ENCODE assay signal across 22 cellular contexts in the genomic region with DNA sequence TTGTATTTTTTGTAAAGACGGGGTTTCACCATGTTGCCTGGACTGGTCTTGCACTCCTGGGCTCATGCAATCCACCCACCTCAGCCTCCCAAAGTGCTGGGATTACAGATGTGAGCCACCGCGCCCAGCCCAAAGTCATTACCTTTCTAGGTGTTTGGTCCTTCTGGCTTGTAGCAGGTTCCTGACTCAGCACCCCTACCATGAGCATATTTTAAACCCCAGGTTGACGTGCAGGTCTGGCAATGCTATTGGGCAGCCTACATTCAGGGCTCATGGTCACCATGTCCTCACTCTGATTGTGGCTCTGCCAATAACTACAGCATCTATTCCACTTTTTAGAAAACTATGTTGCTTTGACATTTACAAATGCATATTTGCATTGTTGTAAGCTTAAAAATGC.
"Had no signal": no experiment of that assay in that cellular context is flagged by ENCODE, and none has a peak within 500 bp of the region (broad histone marks: within the 10 kb centered on the region; RNA-seq: fewer than 3 reads in every experiment).

No MANE protein-coding gene starts in this region.

- DNase-seq: cerebellar nuclear complex; colonic mucosa; dermis blood vessel endothelial cell; endodermal cell; gastrocnemius medialis; kidney; left cardiac atrium; natural killer cell; occipital lobe; pancreas; right lobe of liver; spleen; stimulated activated CD4-positive, alpha-beta T cell treated with anti-CD3 and anti-CD28 coated beads, Interleukin-15, amount 100 ng/mL, for 24 hours; stimulated activated CD4-positive, alpha-beta T cell treated with anti-CD3 and anti-CD28 coated beads, Interleukin-1b, Interleukin-23, amount 100 ng/mL, for 48 hours; stimulated activated CD4-positive, alpha-beta T cell treated with anti-CD3 and anti-CD28 coated beads, Interleukin-4, amount 100 ng/mL, for 24 hours; stimulated activated naive CD8-positive, alpha-beta T cell treated with anti-CD3 and anti-CD28 coated beads, Interleukin-15, amount 100 ng/mL, for 72 hours; transverse colon had no signal

- H3K9me3 Mint-ChIP-seq: endodermal cell; natural killer cell; neural progenitor cell; stimulated activated memory B cell treated with anti-CD40 and anti-IgM and Interleukin-4, amounts not matched to agents 10 μg/mL and 1 μg/mL and 100 μg/mL, for 72 hours; stimulated activated naive CD8-positive, alpha-beta T cell treated with anti-CD3 and anti-CD28 coated beads, Interleukin-15, amount 100 ng/mL, for 72 hours had no signal

- H2AFZ ChIP-seq: neural progenitor cell had no signal

- H3K4me3 ChIP-seq: colonic mucosa, esophagus muscularis mucosa, gastrocnemius medialis, neural progenitor cell, pancreas, right lobe of liver, spleen, testis, transverse colon had no signal

- H3K36me3 ChIP-seq: colonic mucosa, esophagus muscularis mucosa, gastrocnemius medialis, neural progenitor cell, pancreas, right lobe of liver, spleen, transverse colon had no signal

- H3K4me2 ChIP-seq: neural progenitor cell had no signal

- H3K9ac ChIP-seq: neural progenitor cell had no signal

- H3K27ac ChIP-seq: colonic mucosa, esophagus muscularis mucosa, gastrocnemius medialis, neural progenitor cell, right lobe of liver had no signal

- H3K27ac Mint-ChIP-seq: endodermal cell; natural killer cell; neural progenitor cell; progenitor cell of endocrine pancreas; stimulated activated memory B cell treated with anti-CD40 and anti-IgM and Interleukin-4, amounts not matched to agents 10 μg/mL and 1 μg/mL and 100 μg/mL, for 72 hours; stimulated activated naive CD8-positive, alpha-beta T cell treated with anti-CD3 and anti-CD28 coated beads, Interleukin-15, amount 100 ng/mL, for 72 hours had no signal

- H3K27me3 ChIP-seq: colonic mucosa, esophagus muscularis mucosa, gastrocnemius medialis, neural progenitor cell, pancreas, right lobe of liver, spleen, testis, transverse colon had no signal

- H3K9me3 ChIP-seq: colonic mucosa, esophagus muscularis mucosa, gastrocnemius medialis, pancreas, right lobe of liver, spleen, testis, transverse colon had no signal

- H3K36me3 Mint-ChIP-seq: natural killer cell; neural progenitor cell; stimulated activated memory B cell treated with anti-CD40 and anti-IgM and Interleukin-4, amounts not matched to agents 10 μg/mL and 1 μg/mL and 100 μg/mL, for 72 hours had no signal

- H3K4me1 ChIP-seq: colonic mucosa, gastrocnemius medialis, neural progenitor cell had no signal

- H3K4me3 Mint-ChIP-seq: endodermal cell; natural killer cell; neural progenitor cell; stimulated activated memory B cell treated with anti-CD40 and anti-IgM and Interleukin-4, amounts not matched to agents 10 μg/mL and 1 μg/mL and 100 μg/mL, for 72 hours; stimulated activated naive CD8-positive, alpha-beta T cell treated with anti-CD3 and anti-CD28 coated beads, Interleukin-15, amount 100 ng/mL, for 72 hours had no signal

- H3K27me3 Mint-ChIP-seq: progenitor cell of endocrine pancreas; stimulated activated memory B cell treated with anti-CD40 and anti-IgM and Interleukin-4, amounts not matched to agents 10 μg/mL and 1 μg/mL and 100 μg/mL, for 72 hours; stimulated activated naive CD8-positive, alpha-beta T cell treated with anti-CD3 and anti-CD28 coated beads, Interleukin-15, amount 100 ng/mL, for 72 hours had no signal

- ATAC-seq: gastrocnemius medialis; natural killer cell; stimulated activated memory B cell treated with anti-CD40 and anti-IgM and Interleukin-4, amounts not matched to agents 10 μg/mL and 1 μg/mL and 100 μg/mL, for 72 hours; stimulated activated naive CD8-positive, alpha-beta T cell treated with anti-CD3 and anti-CD28 coated beads, Interleukin-15, amount 100 ng/mL, for 72 hours had no signal
